2 cellular contexts compared by ENCODE assay signal in the genomic region with DNA sequence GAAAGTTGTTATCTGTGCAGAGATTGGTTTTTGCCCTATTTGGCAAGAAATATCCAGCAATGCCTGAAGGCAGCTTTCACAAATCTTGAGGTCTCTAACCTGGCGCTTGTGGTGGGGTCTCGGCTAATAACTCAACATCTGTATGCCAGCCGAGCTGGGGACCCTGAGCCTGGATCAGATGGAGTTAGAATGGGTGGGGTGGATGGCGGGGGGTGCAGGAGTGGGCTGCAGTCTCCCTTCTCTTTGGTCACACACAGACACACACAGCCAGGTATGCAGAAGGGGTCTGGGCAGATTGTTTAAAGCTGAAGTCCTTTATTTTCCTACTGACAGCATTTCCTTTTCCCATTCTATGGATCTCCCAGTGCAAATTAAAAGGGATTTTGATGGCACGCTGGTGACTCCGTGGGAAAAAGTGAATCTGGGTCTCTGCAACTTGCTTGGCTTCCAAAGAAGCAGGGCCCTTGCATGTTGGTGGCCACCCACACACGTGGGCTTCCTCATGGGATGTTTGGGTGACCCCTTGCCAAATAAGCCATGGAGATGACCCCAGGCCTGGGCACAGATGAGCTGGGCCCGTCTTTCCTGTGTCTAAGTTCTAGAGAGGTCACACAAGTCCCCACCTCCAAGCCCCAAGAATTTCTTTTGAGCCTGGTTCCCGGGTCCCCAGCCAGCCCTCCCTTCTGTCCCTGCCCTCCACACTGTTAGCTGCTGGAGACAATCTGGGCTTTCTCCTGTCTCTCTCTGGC.
TF ChIP-seq lines count a peak whose summit lies in the region.

No MANE protein-coding gene starts in this region.

TF ChIP-seq in SK-N-SH, 30 proteins besides CTCF, POLR2A, EP300 and RAD21:
- TF ChIP-seq SMC3 (IDR thresholded peaks at IDR 0.05; ENCODE audit: low read depth, low read length), result no peak
- TF ChIP-seq NRF1 (IDR thresholded peaks at IDR 0.05; ENCODE audit: low read depth, low read length), result no peak
- TF ChIP-seq NFIC (IDR thresholded peaks at IDR 0.05; ENCODE audit: borderline replicate concordance), result no peak
- TF ChIP-seq, protein P1, sequence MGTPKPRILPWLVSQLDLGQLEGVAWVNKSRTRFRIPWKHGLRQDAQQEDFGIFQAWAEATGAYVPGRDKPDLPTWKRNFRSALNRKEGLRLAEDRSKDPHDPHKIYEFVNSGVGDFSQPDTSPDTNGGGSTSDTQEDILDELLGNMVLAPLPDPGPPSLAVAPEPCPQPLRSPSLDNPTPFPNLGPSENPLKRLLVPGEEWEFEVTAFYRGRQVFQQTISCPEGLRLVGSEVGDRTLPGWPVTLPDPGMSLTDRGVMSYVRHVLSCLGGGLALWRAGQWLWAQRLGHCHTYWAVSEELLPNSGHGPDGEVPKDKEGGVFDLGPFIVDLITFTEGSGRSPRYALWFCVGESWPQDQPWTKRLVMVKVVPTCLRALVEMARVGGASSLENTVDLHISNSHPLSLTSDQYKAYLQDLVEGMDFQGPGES (IDR thresholded peaks at IDR 0.05; ENCODE audit: low read depth, low read length), result no peak
- no peak for TF ChIP-seq RXRA (IDR thresholded peaks at IDR 0.05; ENCODE audit: borderline replicate concordance, low read depth)

TF ChIP-seq in SK-N-SH treated with all-trans-retinoic acid at 6 μM for 48 hours, 23 proteins besides CTCF, POLR2A, EP300 and RAD21:
- TF ChIP-seq RARB (CRISPR knock-in tag; IDR thresholded peaks at IDR 0.05) (no peak), ZNF70 (CRISPR knock-in tag; IDR thresholded peaks at IDR 0.05) (no peak)
